ENCODE assay signal across 10 cellular contexts in the genomic region with DNA sequence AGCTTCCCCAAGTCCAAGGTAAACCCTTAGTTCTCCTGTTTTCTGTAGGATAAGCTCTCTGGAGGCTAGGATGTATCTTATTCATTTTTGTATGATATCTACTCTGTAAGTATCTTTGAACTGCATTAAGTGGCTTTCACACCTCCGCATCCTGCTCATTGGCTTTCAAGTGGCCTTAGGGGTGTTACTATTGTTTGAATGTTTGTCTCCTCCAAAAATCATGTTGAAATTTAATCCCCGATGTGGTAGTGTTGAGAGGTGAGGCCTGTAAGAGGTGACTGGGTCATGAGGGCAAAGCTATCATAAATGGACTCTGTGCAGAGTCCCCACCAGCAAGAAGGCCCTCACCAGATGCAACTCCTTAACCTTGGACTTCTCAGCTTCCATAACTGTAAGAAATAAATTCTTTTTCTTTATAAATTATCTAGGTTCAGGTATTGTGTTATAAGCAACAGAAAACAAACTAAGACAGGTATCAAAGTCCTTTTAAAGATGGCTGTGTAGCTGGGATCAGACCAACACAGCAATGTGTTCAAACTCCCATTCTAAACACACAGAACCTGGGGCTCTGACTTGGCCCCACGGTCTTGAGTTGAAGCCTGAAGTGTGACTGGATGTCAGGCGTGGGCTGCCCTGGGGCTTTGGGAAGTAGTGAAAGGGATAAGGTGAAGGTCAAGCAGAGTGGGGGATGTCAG. TPM values are rescaled to one million over a fixed set of nuclear protein-coding genes. Genes with fewer than 3 reads are reported as not detected.
DNase-seq lines count a peak whose midpoint lies in the region; ATAC-seq and TF ChIP-seq lines count a peak whose summit lies in the region.
"Had no signal": no experiment of that assay in that cellular context is flagged by ENCODE, and none has a peak within 500 bp of the region (broad histone marks: within the 10 kb centered on the region; RNA-seq: fewer than 3 reads in every experiment).

No MANE protein-coding gene starts in this region.

- H3K27me3 ChIP-seq in osteoblast (ENCODE audit: insufficient read depth, low read length) (no peaks in the 10 kb centered on the region), trophoblast cell (ENCODE audit: insufficient read depth, low read length) (no peaks in the 10 kb centered on the region)
- H3K27me3 ChIP-seq: dorsolateral prefrontal cortex, heart left ventricle had no signal

- no peak overlapping the region for H3K9ac ChIP-seq in trophoblast cell (ENCODE audit: low read length)

- peaks cover 19% of the 10 kb centered on the region for H3K4me1 Mint-ChIP-seq in activated naive CD8-positive, alpha-beta T cell treated with anti-CD3 and anti-CD28 coated beads for 36 hours

- H3K4me2 ChIP-seq in osteoblast (ENCODE audit: insufficient read depth, low read length), result no peak overlapping the region
- no peak overlapping the region for H3K4me2 ChIP-seq in trophoblast cell (ENCODE audit: low read length)

- no peaks in the 10 kb centered on the region for H3K36me3 Mint-ChIP-seq in activated naive CD8-positive, alpha-beta T cell treated with anti-CD3 and anti-CD28 coated beads for 36 hours

- H3K27ac ChIP-seq in osteoblast (ENCODE audit: low read depth, low read length), result no peak overlapping the region
- no peak overlapping the region for H3K27ac ChIP-seq in trophoblast cell (ENCODE audit: low read depth, low read length)
- H3K27ac ChIP-seq: SK-N-MC had no signal

- H4K20me1 ChIP-seq in osteoblast (ENCODE audit: insufficient read depth, low read length), result no peaks in the 10 kb centered on the region

- peak overlapping the region; percentile 68 for H3K27ac Mint-ChIP-seq in activated naive CD8-positive, alpha-beta T cell treated with anti-CD3 and anti-CD28 coated beads for 36 hours

- H4K91ac ChIP-seq in trophoblast cell (ENCODE audit: low read depth, low read length), result no peak overlapping the region

- no peaks in the 10 kb centered on the region for H3K9me3 ChIP-seq in osteoblast (ENCODE audit: low read depth, low read length)
- H3K9me3 ChIP-seq in trophoblast cell (ENCODE audit: insufficient read depth, low read depth, low read length), result no peaks in the 10 kb centered on the region
- H3K9me3 ChIP-seq: heart left ventricle had no signal

- H3K23ac ChIP-seq in trophoblast cell (ENCODE audit: low read length), result no peak overlapping the region

- no peaks in the 10 kb centered on the region for H3K79me2 ChIP-seq in osteoblast (ENCODE audit: insufficient read depth, low read length)
- no peaks in the 10 kb centered on the region for H3K79me2 ChIP-seq in trophoblast cell (ENCODE audit: control insufficient read depth, insufficient read depth, low read length, poor library complexity)

- H3K4me1 ChIP-seq in osteoblast (ENCODE audit: insufficient read depth, low read length), result peaks cover 5% of the 10 kb centered on the region
- H3K4me1 ChIP-seq in trophoblast cell (ENCODE audit: control insufficient read depth in 1 of 2, insufficient read depth in 2 of 2, low read length in 2 of 2), result no peaks in the 10 kb centered on the region

- no peak for DNase-seq in activated naive CD8-positive, alpha-beta T cell treated with anti-CD3 and anti-CD28 coated beads for 36 hours
- DNase-seq in osteoblast (ENCODE audit: insufficient read length, low spot score, missing footprints) (no peak), NCI-H2107 treated with DMSO at 0.1 percent for 48 hours (lab: John Stamatoyannopoulos, UW; ENCODE audit: unreplicated experiment) (no peak), trophoblast cell (no peak), CD1c-positive myeloid dendritic cell (ENCODE audit: extremely low spot score) (no peak)

- no peaks in the 10 kb centered on the region for H3K27me3 Mint-ChIP-seq in activated naive CD8-positive, alpha-beta T cell treated with anti-CD3 and anti-CD28 coated beads for 36 hours

- ATAC-seq in GM19035 (IDR thresholded peaks at IDR 0.05; ENCODE audit: unreplicated experiment) (peak; percentile 20), HG02943 (IDR thresholded peaks at IDR 0.05; ENCODE audit: low read depth, unreplicated experiment) (peak; percentile 30)

- H3K36me3 ChIP-seq in osteoblast (ENCODE audit: insufficient read depth, low read length) (no peaks in the 10 kb centered on the region), trophoblast cell (ENCODE audit: control insufficient read depth in 1 of 2, insufficient read depth in 2 of 2, low read length in 2 of 2) (no peaks in the 10 kb centered on the region)
- H3K36me3 ChIP-seq: heart left ventricle had no signal

- no peak overlapping the region for H3K18ac ChIP-seq in trophoblast cell (ENCODE audit: low read length)

- no peak overlapping the region for H2BK12ac ChIP-seq in trophoblast cell (ENCODE audit: low read length)

- H3K4me3 Mint-ChIP-seq in activated naive CD8-positive, alpha-beta T cell treated with anti-CD3 and anti-CD28 coated beads for 36 hours, result no peak overlapping the region

- H3K4me3 ChIP-seq in osteoblast (ENCODE audit: insufficient read depth, low read length) (no peak overlapping the region), trophoblast cell (ENCODE audit: low read depth, low read length) (no peak overlapping the region)
- H3K4me3 ChIP-seq: dorsolateral prefrontal cortex, heart left ventricle, SK-N-MC had no signal

- H4K12ac ChIP-seq in trophoblast cell (ENCODE audit: low read depth, low read length), result no peak overlapping the region

- H2AK5ac ChIP-seq in trophoblast cell (ENCODE audit: low read length), result no peak overlapping the region

- H3K79me1 ChIP-seq in trophoblast cell (ENCODE audit: low read length), result no peaks in the 10 kb centered on the region

- no peak overlapping the region for H4K8ac ChIP-seq in trophoblast cell (ENCODE audit: low read depth, low read length)

- H2AFZ ChIP-seq in osteoblast (ENCODE audit: low read length) (peak overlapping the region; percentile 32), trophoblast cell (ENCODE audit: insufficient read depth, low read length, poor library complexity) (no peak overlapping the region)

- TF ChIP-seq CTCF in osteoblast (IDR thresholded peaks at IDR 0.05; ENCODE audit: extremely low read depth, low read depth, low read length), result no peak

- peaks cover 6% of the 10 kb centered on the region for H3K9me3 Mint-ChIP-seq in activated naive CD8-positive, alpha-beta T cell treated with anti-CD3 and anti-CD28 coated beads for 36 hours

- no peak overlapping the region for H2BK5ac ChIP-seq in trophoblast cell (ENCODE audit: low read depth, low read length, poor library complexity)

- H3K14ac ChIP-seq in trophoblast cell (ENCODE audit: low read length), result no peak overlapping the region

- no peak overlapping the region for H3K4ac ChIP-seq in trophoblast cell (ENCODE audit: low read depth, low read length)

- no peak overlapping the region for H2BK120ac ChIP-seq in trophoblast cell (ENCODE audit: insufficient read depth, low read length, poor library complexity)

- WGBS in trophoblast cell (ENCODE audit: extremely low coverage, insufficient coverage, insufficient read length), result no CpG with 5 or more reads among the region's 4 CpGs

RNA-seq across cellular contexts. Expression of gene TBXAS1, which starts 25.9 kb away (rescaled TPM):
- total RNA-seq in activated naive CD8-positive, alpha-beta T cell treated with anti-CD3 and anti-CD28 coated beads for 36 hours, result 1 to 10 TPM; 1.5 to 1.8 TPM
- 0.59 and 0.72 TPM in 2 replicates for total RNA-seq in osteoblast
- 0.14 and 0.17 TPM in 2 replicates for polyA plus RNA-seq in trophoblast cell (2013)
